10 cellular contexts compared by ENCODE assay signal in genomic region chr16:89484923-89485679, GRCh38. TPM values are rescaled to one million over a fixed set of nuclear protein-coding genes. Genes with fewer than 3 reads are reported as not detected.
A peak's percentile ranks its signal among the peaks of the same experiment; 100 is the strongest.
DNase-seq lines count a peak whose midpoint lies in the region; ATAC-seq and TF ChIP-seq lines count a peak whose summit lies in the region.
"Had no signal": no experiment of that assay in that cellular context is flagged by ENCODE, and none has a peak within 500 bp of the region (broad histone marks: within the 10 kb centered on the region; RNA-seq: fewer than 3 reads in every experiment).

No MANE protein-coding gene starts in this region.

- H3K4me3 Mint-ChIP-seq in endodermal cell = no peak overlapping the region

- TF ChIP-seq POLR2A in upper lobe of left lung (IDR thresholded peaks at IDR 0.05) = no peak

- no peaks in the 10 kb centered on the region for H3K9me3 ChIP-seq in heart right ventricle
- no peaks in the 10 kb centered on the region for H3K9me3 ChIP-seq in endodermal cell (ENCODE audit: control insufficient read depth, low read length)
- no peaks in the 10 kb centered on the region for H3K9me3 ChIP-seq in thymus (ENCODE audit: control insufficient read depth)
- no peaks in the 10 kb centered on the region for H3K9me3 ChIP-seq in upper lobe of left lung

- H3K27me3 Mint-ChIP-seq in endodermal cell (ENCODE audit: insufficient read depth) = no peaks in the 10 kb centered on the region

- H3K27ac ChIP-seq in heart right ventricle (peak overlapping the region in 3 of 10 donors; percentile 3 to 48 (median 41)), endodermal cell (ENCODE audit: low read depth, low read length) (no peak overlapping the region), thymus (ENCODE audit: low read depth) (peak overlapping the region; percentile 4), upper lobe of left lung (peak overlapping the region in 1 of 4 donors; percentile 35)

- H3K36me3 Mint-ChIP-seq in endodermal cell (ENCODE audit: low read depth) = peaks cover 15% of the 10 kb centered on the region

- H3K4me3 ChIP-seq in heart right ventricle (peak overlapping the region in 1 of 10 donors; percentile 0), endodermal cell (ENCODE audit: low read length) (peak overlapping the region; percentile 5), thymus (ENCODE audit: low read length) (no peak overlapping the region), upper lobe of left lung (no peak overlapping the region)

- peaks cover 62% of the 10 kb centered on the region for H3K4me1 Mint-ChIP-seq in endodermal cell

- ATAC-seq in Right ventricle myocardium superior (ENCODE audit: poor library complexity) (no peak), heart right ventricle (no peak), upper lobe of left lung (ENCODE audit: low FRiP score in 2 of 2) (no peak)

- H3K36me3 ChIP-seq in heart right ventricle (peaks cover 0 to 8% (median 0%) of the 10 kb centered on the region in 9 donors), endodermal cell (ENCODE audit: control insufficient read depth, insufficient read depth, low read length) (peaks cover 25% of the 10 kb centered on the region), thymus (ENCODE audit: control insufficient read depth, insufficient read depth) (peaks cover 4% of the 10 kb centered on the region), upper lobe of left lung (no peaks in the 10 kb centered on the region)

- 64 to 69% methylated on average over 11 of the region's 11 CpGs for WGBS in heart right ventricle, 2 donors
- WGBS in endodermal cell (ENCODE audit: insufficient coverage in 1 of 2, insufficient read length in 1 of 2), 2 experiments = 73 to 80% methylated on average over 6 to 11 of the region's 11 CpGs
- WGBS in thymus = 73% methylated on average over 11 of the region's 11 CpGs
- 61 to 66% methylated on average over 11 of the region's 11 CpGs for WGBS in upper lobe of left lung, 2 donors

- H3K27ac Mint-ChIP-seq in endodermal cell = peak overlapping the region; percentile 56

- DNase-seq in Right ventricle myocardium superior = peak; percentile 11
- no peak for DNase-seq in heart right ventricle
- DNase-seq in NCI-H524 treated with DMSO at 0.1 percent for 48 hours (lab: John Stamatoyannopoulos, UW) = peak; percentile 25
- peak; percentile 54 for DNase-seq in endodermal cell
- DNase-seq in upper lobe of left lung = no peak
- no peak for DNase-seq in ecto neural progenitor cell (ENCODE audit: low spot score)
- no peak for DNase-seq in EL
- DNase-seq: COR-L47, H7 had no signal

- TF ChIP-seq CTCF in heart right ventricle (IDR thresholded peaks at IDR 0.05) (no peak), endodermal cell (conservative IDR thresholded peaks at IDR 0.05) (no peak), upper lobe of left lung (IDR thresholded peaks at IDR 0.05) (no peak)

- H3K9me3 Mint-ChIP-seq in endodermal cell = no peaks in the 10 kb centered on the region

- H3K4me1 ChIP-seq in heart right ventricle (peaks cover 33 to 90% (median 82%) of the 10 kb centered on the region in 9 donors), endodermal cell (ENCODE audit: control insufficient read depth, insufficient read depth, low read length) (peaks cover 8% of the 10 kb centered on the region), thymus (ENCODE audit: control insufficient read depth, insufficient read depth, low read length) (peaks cover 28% of the 10 kb centered on the region), upper lobe of left lung (peaks cover 61 to 82% (median 74%) of the 10 kb centered on the region in 4 donors)

- no peaks in the 10 kb centered on the region for H3K27me3 ChIP-seq in heart right ventricle
- H3K27me3 ChIP-seq in endodermal cell (ENCODE audit: control insufficient read depth, insufficient read depth, low read length, poor library complexity, severe bottlenecking) = no peaks in the 10 kb centered on the region
- no peaks in the 10 kb centered on the region for H3K27me3 ChIP-seq in thymus (ENCODE audit: control insufficient read depth, insufficient read depth)
- no peaks in the 10 kb centered on the region for H3K27me3 ChIP-seq in upper lobe of left lung

- TF ChIP-seq EP300 in upper lobe of left lung (IDR thresholded peaks at IDR 0.05) = no peak

- intact Hi-C loops in Right ventricle myocardium superior (cut with DNase I) (no loop called here), heart right ventricle (cut with DNase I) (loop anchor here in 6 of 10 donors (5.0 to 10.0 kb wide), 8 partner anchors 33 to 272 kb away; no protein-coding TSS in a partner anchor)

- H3K9ac ChIP-seq in endodermal cell (ENCODE audit: extremely low read depth, low read length, poor library complexity, severe bottlenecking) = no peak overlapping the region

RNA-seq across cellular contexts. Expression of gene ANKRD11, which starts 5.3 kb away (rescaled TPM):
- total RNA-seq in Right ventricle myocardium superior (64.9 TPM), heart right ventricle (10 to 100 TPM; 55.9 to 93.6 (median 67.4) TPM), endodermal cell (100 to 1,000 TPM; 118 to 159 TPM), upper lobe of left lung (100 to 1,000 TPM in 5 of 6 donors, 10 to 100 TPM in 1; 92.4 to 313 (median 134) TPM)
- polyA plus RNA-seq in heart right ventricle (10 to 100 TPM; 47.7 to 65.5 TPM), thymus (79.5 TPM)
- 99.5 TPM for polyA plus RNA-seq in endodermal cell (2013, experiment 1 of 2)
- polyA plus RNA-seq in endodermal cell (2013, experiment 2 of 2) = 88.3 TPM

RNA-seq across cellular contexts. Expression of gene SPG7, which starts 23.1 kb away (rescaled TPM):
- 108 TPM for total RNA-seq in Right ventricle myocardium superior
- total RNA-seq in heart right ventricle = 100 to 1,000 TPM in 5 of 10 donors, 10 to 100 TPM in 5; 85.4 to 145 (median 101) TPM
- polyA plus RNA-seq in heart right ventricle = 100 to 1,000 TPM in 1 of 2 donors, 10 to 100 TPM in 1; 69.8 to 116 TPM
- 100 to 1,000 TPM; 153 to 156 TPM for total RNA-seq in endodermal cell
- 85.2 TPM for polyA plus RNA-seq in endodermal cell (2013, experiment 1 of 2)
- 78.0 TPM for polyA plus RNA-seq in endodermal cell (2013, experiment 2 of 2)
- polyA plus RNA-seq in thymus = 164 TPM
- total RNA-seq in upper lobe of left lung = 100 to 1,000 TPM in 4 of 6 donors, 10 to 100 TPM in 2; 72.6 to 419 (median 111) TPM

Comparison
In these comparisons a context has a peak if more than half of its experiments do, and no peak if none do; other contexts are left out.
1. DNase-seq: peak in Right ventricle myocardium superior (single experiment), NCI-H524 treated with DMSO at 0.1 percent for 48 hours (single experiment) and endodermal cell (single experiment); none in heart right ventricle (0 of 2), upper lobe of left lung (0 of 2), ecto neural progenitor cell (single experiment) and EL (single experiment).